ENCODE assay signal across 10 cellular contexts in genomic region chr1:38818706-38819439, GRCh38. TPM values are rescaled to one million over a fixed set of nuclear protein-coding genes. Genes with fewer than 3 reads are reported as not detected.
DNase-seq lines count a peak whose midpoint lies in the region; ATAC-seq and TF ChIP-seq lines count a peak whose summit lies in the region.
"Had no signal": no experiment of that assay in that cellular context is flagged by ENCODE, and none has a peak within 500 bp of the region (broad histone marks: within the 10 kb centered on the region; RNA-seq: fewer than 3 reads in every experiment).

No MANE protein-coding gene starts in this region.

- H3F3A ChIP-seq in GM23338 (replicated peaks; ENCODE audit: low read depth) = no peaks in the 10 kb centered on the region

- H4K20me1 ChIP-seq in GM23338 (replicated peaks; ENCODE audit: insufficient read depth) = no peaks in the 10 kb centered on the region

- ATAC-seq in GM23338 (peak; percentile 11), GM21786 (IDR thresholded peaks at IDR 0.05; ENCODE audit: unreplicated experiment) (no peak), HG03469 (IDR thresholded peaks at IDR 0.05; ENCODE audit: unreplicated experiment) (no peak), omental fat pad (ENCODE audit: low FRiP score) (no peak), HG03457 (IDR thresholded peaks at IDR 0.05; ENCODE audit: unreplicated experiment) (no peak)

- peak overlapping the region; percentile 99 for H2AFZ ChIP-seq in GM23338

- peak overlapping the region; percentile 85 for H3K4me3 ChIP-seq in GM23338
- H3K4me3 ChIP-seq in WERI-Rb-1 (ENCODE audit: low read depth, low read length) = peak overlapping the region; percentile 60
- peak overlapping the region; percentile 74 for H3K4me3 ChIP-seq in iPS-20b (ENCODE audit: low read length)
- no peak overlapping the region for H3K4me3 ChIP-seq in skeletal muscle satellite cell (ENCODE audit: low read length)

- H3K4me2 ChIP-seq in GM23338 (peak overlapping the region; percentile 96), skeletal muscle satellite cell (ENCODE audit: low read length) (peak overlapping the region; percentile 77)

- H3K4me1 Mint-ChIP-seq in GM23338 = peaks cover 24% of the 10 kb centered on the region; the same call in 2 of the 3 replicates

- H3K27ac Mint-ChIP-seq in GM23338 = no peak overlapping the region
- H3K27ac Mint-ChIP-seq: T-helper 1 cell treated with Interleukin-12 subunit alpha and Interleukin-12 subunit beta and Interleukin-4 antibody, amounts not matched to agents 30 μg/mL and 1 μg/mL, for 36 hours had no signal

- H3K27me3 Mint-ChIP-seq in GM23338 (ENCODE audit: insufficient read depth, low read depth, poor library complexity) = peaks cover 20% of the 10 kb centered on the region

- H3K27ac ChIP-seq in GM23338 (ENCODE audit: low read depth) = no peak overlapping the region
- H3K27ac ChIP-seq in WERI-Rb-1 = no peak overlapping the region
- H3K27ac ChIP-seq in iPS-20b (ENCODE audit: low read length) = no peak overlapping the region

- no peaks in the 10 kb centered on the region for H3K79me2 ChIP-seq in GM23338 (replicated peaks; ENCODE audit: insufficient read depth)

- H3K9me3 Mint-ChIP-seq in GM23338 = peaks cover 10% of the 10 kb centered on the region; the same call in 2 of the 3 replicates
- H3K9me3 Mint-ChIP-seq: T-helper 1 cell treated with Interleukin-12 subunit alpha and Interleukin-12 subunit beta and Interleukin-4 antibody, amounts not matched to agents 30 μg/mL and 1 μg/mL, for 36 hours had no signal

- peak overlapping the region; percentile 75 for H3K4me3 Mint-ChIP-seq in GM23338
- H3K4me3 Mint-ChIP-seq: T-helper 1 cell treated with Interleukin-12 subunit alpha and Interleukin-12 subunit beta and Interleukin-4 antibody, amounts not matched to agents 30 μg/mL and 1 μg/mL, for 36 hours had no signal

- peaks cover 4% of the 10 kb centered on the region for H3K9me3 ChIP-seq in WERI-Rb-1 (ENCODE audit: severe bottlenecking)
- H3K9me3 ChIP-seq in iPS-20b (ENCODE audit: insufficient read depth, low read depth, low read length) = 0 out of 2 replicates have a peak, but pooled peaks cover 8% of the 10 kb centered on the region
- H3K9me3 ChIP-seq in skeletal muscle satellite cell (replicated peaks; ENCODE audit: low read length) = no peaks in the 10 kb centered on the region

- TF ChIP-seq CTCF in GM23338 (conservative IDR thresholded peaks at IDR 0.05; ENCODE audit: low read depth in 2 of 2) (peak; percentile 16 to 34; a peak in 3 of 4 replicates), WERI-Rb-1 (IDR thresholded peaks at IDR 0.05; ENCODE audit: low read depth, low read length) (no peak), omental fat pad (IDR thresholded peaks at IDR 0.05) (no peak)

- H3K4me1 ChIP-seq in GM23338 (ENCODE audit: insufficient read depth) = peaks cover 28% of the 10 kb centered on the region
- H3K4me1 ChIP-seq in iPS-20b (ENCODE audit: insufficient read depth, low read length) = peaks cover 6% of the 10 kb centered on the region; the same call in 1 of the 2 replicates
- H3K4me1 ChIP-seq in skeletal muscle satellite cell (ENCODE audit: control insufficient read depth, insufficient read depth, low read length) = peaks cover 5% of the 10 kb centered on the region

- H3K36me3 ChIP-seq in GM23338 (ENCODE audit: insufficient read depth) = no peaks in the 10 kb centered on the region
- no peaks in the 10 kb centered on the region for H3K36me3 ChIP-seq in WERI-Rb-1
- H3K36me3 ChIP-seq in iPS-20b (ENCODE audit: insufficient read depth, low read depth, low read length) = no peaks in the 10 kb centered on the region
- H3K36me3 ChIP-seq in skeletal muscle satellite cell (ENCODE audit: insufficient read depth, low read length) = no peaks in the 10 kb centered on the region

- H3K36me3 Mint-ChIP-seq in GM23338 (ENCODE audit: low read depth) = peaks cover 7% of the 10 kb centered on the region; the same call in 2 of the 3 replicates

- H3K9me2 ChIP-seq in GM23338 (ENCODE audit: insufficient read depth) = no peaks in the 10 kb centered on the region

- DNase-seq in GM23338 (ENCODE audit: low spot score) (peak; percentile 58), WERI-Rb-1 (no peak), omental fat pad (ENCODE audit: low spot score) (no peak)
- DNase-seq: DND-41 had no signal

- peaks cover 62% of the 10 kb centered on the region for H3K27me3 ChIP-seq in GM23338 (ENCODE audit: insufficient read depth)
- H3K27me3 ChIP-seq in WERI-Rb-1 (ENCODE audit: insufficient read depth, low read depth, severe bottlenecking) = no peaks in the 10 kb centered on the region
- H3K27me3 ChIP-seq in iPS-20b (ENCODE audit: insufficient read depth, low read length) = peaks cover 63% of the 10 kb centered on the region
- H3K27me3 ChIP-seq in skeletal muscle satellite cell (ENCODE audit: control insufficient read depth, insufficient read depth, low read length) = peaks cover 90% of the 10 kb centered on the region

- no peak overlapping the region for H3K9ac ChIP-seq in iPS-20b (ENCODE audit: low read depth, low read length)
- H3K9ac ChIP-seq in skeletal muscle satellite cell (ENCODE audit: low read depth, low read length) = no peak overlapping the region

TF ChIP-seq in GM23338, 12 proteins besides CTCF, POLR2A, EP300 and RAD21:
- TF ChIP-seq EZH2 (IDR thresholded peaks at IDR 0.05; ENCODE audit: low read depth, unreplicated experiment) (peak; percentile 41), ETS1 (IDR thresholded peaks at IDR 0.05) (no peak)

RNA-seq across cellular contexts. Expression of gene RRAGC, which starts 40.7 kb away (rescaled TPM):
- 12.8 and 13.1 TPM in 2 replicates for total RNA-seq in GM23338 (2014; rRNA removed; shearing (Covaris generic))
- 9.3 TPM in 2 replicates for polyA plus RNA-seq in GM23338 (2016; fragmentation: Nextera tagmentation; extraction: Ambion mirVana)
- total RNA-seq in skeletal muscle satellite cell (2012; rRNA removed) = 21.0 and 24.6 TPM in 2 replicates
- 10 to 100 TPM; 29.6 to 57.7 (median 39.4) TPM for total RNA-seq in omental fat pad

RNA-seq across cellular contexts. Expression of gene MYCBP, which starts 54.3 kb away (rescaled TPM):
- total RNA-seq in GM23338 (2014; rRNA removed; shearing (Covaris generic)) = 33.6 and 69.2 TPM in 2 replicates
- 74.4 and 82.3 TPM in 2 replicates for polyA plus RNA-seq in GM23338 (2016; fragmentation: Nextera tagmentation; extraction: Ambion mirVana)
- 12.9 and 22.9 TPM in 2 replicates for total RNA-seq in skeletal muscle satellite cell (2012; rRNA removed)
- 10 to 100 TPM in 2 of 4 donors, 1 to 10 TPM in 2; 5.8 to 17.0 (median 9.3) TPM for total RNA-seq in omental fat pad

Comparison
In these comparisons a context has a peak if more than half of its experiments do, and no peak if none do; other contexts are left out.
1. CTCF ChIP-seq: peak in GM23338 (2 of 2); none in WERI-Rb-1 (single experiment) and omental fat pad (0 of 3).